In the genomic region with DNA sequence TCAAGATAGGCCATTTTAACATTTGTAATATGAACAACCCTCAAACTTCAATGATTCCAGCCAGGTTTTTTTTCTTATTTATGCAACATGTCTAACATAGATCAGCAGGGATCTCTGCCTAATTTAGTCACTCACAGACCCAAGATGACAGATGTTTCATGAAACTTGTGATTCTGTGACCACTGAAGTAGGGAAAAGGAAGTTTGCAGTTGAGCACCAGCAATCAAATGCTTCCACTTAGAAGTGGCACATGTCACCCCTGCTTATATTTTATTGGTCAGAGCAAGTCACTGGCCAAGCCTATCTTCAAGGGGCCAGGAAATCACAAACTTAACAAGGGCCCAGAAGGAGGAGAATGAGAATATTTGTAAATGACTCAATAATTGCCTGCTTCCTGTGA, we compare ENCODE assay signal across 13 cellular contexts.
DNase-seq lines count a peak whose midpoint lies in the region; ATAC-seq and TF ChIP-seq lines count a peak whose summit lies in the region.
"Had no signal": no experiment of that assay in that cellular context is flagged by ENCODE, and none has a peak within 500 bp of the region (broad histone marks: within the 10 kb centered on the region; RNA-seq: fewer than 3 reads in every experiment).

No MANE protein-coding gene starts in this region.

- no peak overlapping the region for H3K4me3 Mint-ChIP-seq in activated CD8-positive, alpha-beta T cell treated with anti-CD3 and anti-CD28 coated beads for 36 hours
- H3K4me3 Mint-ChIP-seq in activated CD8-positive, alpha-beta T cell treated with anti-CD3 and anti-CD28 coated beads, Interleukin-2, amount 10 ng/mL, durations not matched to agents 7 days and 5 days = no peak overlapping the region
- H3K4me3 Mint-ChIP-seq in H9 = no peak overlapping the region
- no peak overlapping the region for H3K4me3 Mint-ChIP-seq in stimulated activated effector memory CD8-positive, alpha-beta T cell treated with anti-CD3 and anti-CD28 coated beads, Interleukin-12 subunit alpha, Interleukin-12 subunit beta, amount 100 ng/mL, for 72 hours
- H3K4me3 Mint-ChIP-seq: activated naive CD4-positive, alpha-beta T cell treated with anti-CD3 and anti-CD28 coated beads, Interleukin-2, amount 50 U/mL, for 24 hours; T-helper 1 cell treated with Interleukin-12 subunit alpha and Interleukin-12 subunit beta and Interleukin-4 antibody, amounts not matched to agents 30 μg/mL and 1 μg/mL, for 36 hours had no signal

- H3K36me3 Mint-ChIP-seq in activated CD8-positive, alpha-beta T cell treated with anti-CD3 and anti-CD28 coated beads for 36 hours (ENCODE audit: low read depth) = no peaks in the 10 kb centered on the region
- peaks cover 12% of the 10 kb centered on the region for H3K36me3 Mint-ChIP-seq in activated CD8-positive, alpha-beta T cell treated with anti-CD3 and anti-CD28 coated beads, Interleukin-2, amount 10 ng/mL, durations not matched to agents 7 days and 5 days (ENCODE audit: low read depth)
- peaks cover 0 to 11% (median 4%) of the 10 kb centered on the region in 3 experiments; a peak in 1 of 7 replicates for H3K36me3 Mint-ChIP-seq in H9 (ENCODE audit: insufficient read depth in 1 of 3, low read depth in 3 of 3)
- H3K36me3 Mint-ChIP-seq in stimulated activated effector memory CD8-positive, alpha-beta T cell treated with anti-CD3 and anti-CD28 coated beads, Interleukin-12 subunit alpha, Interleukin-12 subunit beta, amount 100 ng/mL, for 72 hours = no peaks in the 10 kb centered on the region
- H3K36me3 Mint-ChIP-seq: activated naive CD4-positive, alpha-beta T cell treated with anti-CD3 and anti-CD28 coated beads, Interleukin-2, amount 50 U/mL, for 24 hours had no signal

- no peak for TF ChIP-seq CTCF in activated CD8-positive, alpha-beta T cell treated with anti-CD3 and anti-CD28 coated beads for 36 hours (IDR thresholded peaks at IDR 0.05)
- TF ChIP-seq CTCF in H9 (conservative IDR thresholded peaks at IDR 0.05) = no peak

- H2AK5ac ChIP-seq in H9 (ENCODE audit: insufficient read length, low read length) = no peak overlapping the region

- intact Hi-C loops in activated CD8-positive, alpha-beta T cell treated with anti-CD3 and anti-CD28 coated beads for 36 hours (cut with micrococcal nuclease) = no loop called here

- peaks cover 7% of the 10 kb centered on the region for H3K9me3 Mint-ChIP-seq in activated CD8-positive, alpha-beta T cell treated with anti-CD3 and anti-CD28 coated beads for 36 hours
- peaks cover 10% of the 10 kb centered on the region for H3K9me3 Mint-ChIP-seq in activated CD8-positive, alpha-beta T cell treated with anti-CD3 and anti-CD28 coated beads, Interleukin-2, amount 10 ng/mL, durations not matched to agents 7 days and 5 days (ENCODE audit: insufficient read depth)
- peaks cover 8 to 10% of the 10 kb centered on the region in 2 experiments; a peak in 4 of 5 replicates for H3K9me3 Mint-ChIP-seq in H9
- H3K9me3 Mint-ChIP-seq in stimulated activated effector memory CD8-positive, alpha-beta T cell treated with anti-CD3 and anti-CD28 coated beads, Interleukin-12 subunit alpha, Interleukin-12 subunit beta, amount 100 ng/mL, for 72 hours = peaks cover 3% of the 10 kb centered on the region
- H3K9me3 Mint-ChIP-seq: activated naive CD4-positive, alpha-beta T cell treated with anti-CD3 and anti-CD28 coated beads, Interleukin-2, amount 50 U/mL, for 24 hours had no signal

- no peak overlapping the region for H2BK12ac ChIP-seq in H9 (ENCODE audit: insufficient read length, low read depth, low read length)

- no peak overlapping the region for H3K9ac ChIP-seq in H9 (ENCODE audit: extremely low read depth, insufficient read length, low read length)

- H3K14ac ChIP-seq in H9 (ENCODE audit: insufficient read depth, low read length) = no peak overlapping the region

- H2BK120ac ChIP-seq in H9 (ENCODE audit: low read depth, low read length, poor library complexity, severe bottlenecking) = no peak overlapping the region

- H3K23me2 ChIP-seq in H9 (ENCODE audit: insufficient read length, low read depth, low read length, poor library complexity, severe bottlenecking) = no peaks in the 10 kb centered on the region

- no peak overlapping the region for H4K91ac ChIP-seq in H9 (ENCODE audit: insufficient read length, low read depth, low read length)

- no peak overlapping the region for H3K4ac ChIP-seq in H9 (ENCODE audit: low read depth, low read length)

- H3K27me3 ChIP-seq in H9 (ENCODE audit: insufficient read depth, low read length) (no peaks in the 10 kb centered on the region), MG63 (no peaks in the 10 kb centered on the region)

- peak; percentile 45 for ATAC-seq in activated CD8-positive, alpha-beta T cell treated with anti-CD3 and anti-CD28 coated beads for 36 hours
- no peak for ATAC-seq in activated CD8-positive, alpha-beta T cell treated with anti-CD3 and anti-CD28 coated beads, Interleukin-2, amount 10 ng/mL, durations not matched to agents 7 days and 5 days
- peak; percentile 91 for ATAC-seq in HG03520 (IDR thresholded peaks at IDR 0.05; ENCODE audit: unreplicated experiment)
- peak; percentile 72 for ATAC-seq in stimulated activated effector memory CD8-positive, alpha-beta T cell treated with anti-CD3 and anti-CD28 coated beads, Interleukin-12 subunit alpha, Interleukin-12 subunit beta, amount 100 ng/mL, for 72 hours

- H4K8ac ChIP-seq in H9 (replicated peaks; ENCODE audit: insufficient read length, low read depth, low read length) = no peak overlapping the region

- H3K36me3 ChIP-seq in MG63 = no peaks in the 10 kb centered on the region

- no peak overlapping the region for H3K27ac ChIP-seq in H9 (ENCODE audit: insufficient read length, low read depth, low read length)

- H2BK15ac ChIP-seq in H9 (ENCODE audit: low read depth, low read length) = no peak overlapping the region

- H3K56ac ChIP-seq in H9 (ENCODE audit: insufficient read length, low read depth, low read length) = no peak overlapping the region

- H3T11ph ChIP-seq in H9 (ENCODE audit: low read length) = no peak overlapping the region

- H2AFZ ChIP-seq in H9 (ENCODE audit: low read length) = peak overlapping the region; percentile 62

- POLR2A ChIA-PET in activated CD8-positive, alpha-beta T cell treated with anti-CD3 and anti-CD28 coated beads for 36 hours (lab: Charles Lee) = no interaction called here
- POLR2A ChIA-PET in activated CD8-positive, alpha-beta T cell treated with anti-CD3 and anti-CD28 coated beads, Interleukin-2, amount 10 ng/mL, durations not matched to agents 7 days and 5 days (lab: Charles Lee) = no interaction called here

- H2BK20ac ChIP-seq in H9 (ENCODE audit: low read depth, low read length, poor library complexity, severe bottlenecking) = no peak overlapping the region

- no peaks in the 10 kb centered on the region for H3K27me3 Mint-ChIP-seq in activated CD8-positive, alpha-beta T cell treated with anti-CD3 and anti-CD28 coated beads for 36 hours
- H3K27me3 Mint-ChIP-seq in activated CD8-positive, alpha-beta T cell treated with anti-CD3 and anti-CD28 coated beads, Interleukin-2, amount 10 ng/mL, durations not matched to agents 7 days and 5 days (ENCODE audit: low read depth) = no peaks in the 10 kb centered on the region
- 0 out of 2 replicates have a peak, but pooled peaks cover 1% of the 10 kb centered on the region for H3K27me3 Mint-ChIP-seq in H9 (ENCODE audit: low read depth)

- H2BK5ac ChIP-seq in H9 (ENCODE audit: insufficient read length, low read length) = no peak overlapping the region

- H3K18ac ChIP-seq in H9 (ENCODE audit: insufficient read length, low read depth, low read length) = no peak overlapping the region

- H3K79me1 ChIP-seq in H9 (ENCODE audit: insufficient read depth, low read depth, low read length, poor library complexity, severe bottlenecking) = no peaks in the 10 kb centered on the region

- no peaks in the 10 kb centered on the region for H4K20me1 ChIP-seq in H9 (ENCODE audit: control insufficient read depth, insufficient read depth, insufficient read length)

- no peaks in the 10 kb centered on the region for H3K79me2 ChIP-seq in H9 (ENCODE audit: insufficient read depth, low read length)

- H3K4me1 ChIP-seq in H9 (ENCODE audit: insufficient read depth, low read length) = no peaks in the 10 kb centered on the region

- H3K4me2 ChIP-seq in H9 (ENCODE audit: insufficient read depth, insufficient read length, low read length) = no peak overlapping the region

- peaks cover 13% of the 10 kb centered on the region for H3K4me1 Mint-ChIP-seq in activated CD8-positive, alpha-beta T cell treated with anti-CD3 and anti-CD28 coated beads for 36 hours (ENCODE audit: low read depth)
- H3K4me1 Mint-ChIP-seq in activated CD8-positive, alpha-beta T cell treated with anti-CD3 and anti-CD28 coated beads, Interleukin-2, amount 10 ng/mL, durations not matched to agents 7 days and 5 days (ENCODE audit: low read depth) = peaks cover 29% of the 10 kb centered on the region
- H3K4me1 Mint-ChIP-seq in H9 = no peaks in the 10 kb centered on the region
- peaks cover 14% of the 10 kb centered on the region for H3K4me1 Mint-ChIP-seq in stimulated activated effector memory CD8-positive, alpha-beta T cell treated with anti-CD3 and anti-CD28 coated beads, Interleukin-12 subunit alpha, Interleukin-12 subunit beta, amount 100 ng/mL, for 72 hours

- peaks cover 2% of the 10 kb centered on the region for H3K9me3 ChIP-seq in H9 (ENCODE audit: control insufficient read depth, low read depth, low read length)
- no peaks in the 10 kb centered on the region; the same call in 1 of the 2 replicates for H3K9me3 ChIP-seq in MG63

- no peak overlapping the region for H4K5ac ChIP-seq in H9 (ENCODE audit: insufficient read length, low read depth, low read length)

- DNase-seq in activated CD8-positive, alpha-beta T cell treated with anti-CD3 and anti-CD28 coated beads for 36 hours = no peak
- no peak for DNase-seq in activated CD8-positive, alpha-beta T cell treated with anti-CD3 and anti-CD28 coated beads, Interleukin-2, amount 10 ng/mL, durations not matched to agents 7 days and 5 days
- DNase-seq in H9 = no peak
- no peak for DNase-seq in stimulated activated effector memory CD8-positive, alpha-beta T cell treated with anti-CD3 and anti-CD28 coated beads, Interleukin-12 subunit alpha, Interleukin-12 subunit beta, amount 100 ng/mL, for 72 hours (ENCODE audit: low spot score in 2 of 2)
- no peak for DNase-seq in MG63
- DNase-seq in HPDE6-E6E7 (ENCODE audit: extremely low spot score) = no peak
- DNase-seq in DMS79 (lab: John Stamatoyannopoulos, UW) = no peak
- DNase-seq: ACHN, mesendoderm, NCI-H2107 had no signal

- H3K27ac Mint-ChIP-seq in activated CD8-positive, alpha-beta T cell treated with anti-CD3 and anti-CD28 coated beads for 36 hours = no peak overlapping the region
- H3K27ac Mint-ChIP-seq in activated CD8-positive, alpha-beta T cell treated with anti-CD3 and anti-CD28 coated beads, Interleukin-2, amount 10 ng/mL, durations not matched to agents 7 days and 5 days = no peak overlapping the region
- no peak overlapping the region for H3K27ac Mint-ChIP-seq in H9
- H3K27ac Mint-ChIP-seq in stimulated activated effector memory CD8-positive, alpha-beta T cell treated with anti-CD3 and anti-CD28 coated beads, Interleukin-12 subunit alpha, Interleukin-12 subunit beta, amount 100 ng/mL, for 72 hours = peak overlapping the region; percentile 7
- H3K27ac Mint-ChIP-seq: activated naive CD4-positive, alpha-beta T cell treated with anti-CD3 and anti-CD28 coated beads, Interleukin-2, amount 50 U/mL, for 24 hours; T-helper 1 cell treated with Interleukin-12 subunit alpha and Interleukin-12 subunit beta and Interleukin-4 antibody, amounts not matched to agents 30 μg/mL and 1 μg/mL, for 36 hours had no signal

- H3K4me3 ChIP-seq in MG63 = no peak overlapping the region

- CTCF ChIA-PET in activated CD8-positive, alpha-beta T cell treated with anti-CD3 and anti-CD28 coated beads for 36 hours (lab: Charles Lee) = no interaction called here
- CTCF ChIA-PET in activated CD8-positive, alpha-beta T cell treated with anti-CD3 and anti-CD28 coated beads, Interleukin-2, amount 10 ng/mL, durations not matched to agents 7 days and 5 days (lab: Charles Lee) = no interaction called here

- H3K23ac ChIP-seq in H9 (ENCODE audit: insufficient read length, low read depth, low read length) = no peak overlapping the region
